2 cellular contexts compared by ENCODE assay signal in the genomic region with DNA sequence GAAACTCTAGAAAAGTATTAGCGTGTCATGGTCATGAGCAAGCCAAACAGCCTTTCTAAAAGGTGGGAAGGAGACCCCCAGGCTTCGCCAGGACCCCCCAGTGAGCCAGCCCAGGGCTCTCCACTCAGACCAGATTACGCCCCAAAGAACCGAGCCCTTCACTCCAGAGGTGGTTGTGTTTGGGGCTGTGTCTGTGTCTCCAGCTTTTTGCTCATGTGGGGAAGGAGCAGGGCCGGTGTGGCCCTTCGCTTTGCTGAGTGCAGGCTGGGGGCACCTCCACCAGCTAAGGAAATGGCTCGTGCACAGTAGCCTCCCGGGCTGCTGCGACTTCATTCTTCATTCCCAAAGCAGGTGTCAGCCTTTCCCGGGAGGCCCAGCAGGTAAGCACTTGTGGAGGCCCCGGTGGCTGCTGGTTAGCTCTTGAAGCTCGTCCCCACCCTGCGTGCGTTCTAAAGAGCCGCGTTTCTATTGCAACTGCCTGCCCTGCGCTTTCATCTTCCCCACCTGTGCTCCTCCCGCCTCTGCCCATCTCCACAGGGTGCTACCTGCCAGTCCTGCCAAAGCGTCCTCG.
TF ChIP-seq lines count a peak whose summit lies in the region.

No MANE protein-coding gene starts in this region.

TF ChIP-seq in SK-N-SH, 30 proteins besides CTCF, POLR2A, EP300 and RAD21 (continued from another document):
- TF ChIP-seq, protein P1, sequence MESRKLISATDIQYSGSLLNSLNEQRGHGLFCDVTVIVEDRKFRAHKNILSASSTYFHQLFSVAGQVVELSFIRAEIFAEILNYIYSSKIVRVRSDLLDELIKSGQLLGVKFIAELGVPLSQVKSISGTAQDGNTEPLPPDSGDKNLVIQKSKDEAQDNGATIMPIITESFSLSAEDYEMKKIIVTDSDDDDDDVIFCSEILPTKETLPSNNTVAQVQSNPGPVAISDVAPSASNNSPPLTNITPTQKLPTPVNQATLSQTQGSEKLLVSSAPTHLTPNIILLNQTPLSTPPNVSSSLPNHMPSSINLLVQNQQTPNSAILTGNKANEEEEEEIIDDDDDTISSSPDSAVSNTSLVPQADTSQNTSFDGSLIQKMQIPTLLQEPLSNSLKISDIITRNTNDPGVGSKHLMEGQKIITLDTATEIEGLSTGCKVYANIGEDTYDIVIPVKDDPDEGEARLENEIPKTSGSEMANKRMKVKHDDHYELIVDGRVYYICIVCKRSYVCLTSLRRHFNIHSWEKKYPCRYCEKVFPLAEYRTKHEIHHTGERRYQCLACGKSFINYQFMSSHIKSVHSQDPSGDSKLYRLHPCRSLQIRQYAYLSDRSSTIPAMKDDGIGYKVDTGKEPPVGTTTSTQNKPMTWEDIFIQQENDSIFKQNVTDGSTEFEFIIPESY (IDR thresholded peaks at IDR 0.05; ENCODE audit: borderline replicate concordance, low read depth), result no peak
- TF ChIP-seq GABPA (IDR thresholded peaks at IDR 0.05; ENCODE audit: low read depth) (no peak), RXRA (IDR thresholded peaks at IDR 0.05; ENCODE audit: borderline replicate concordance, low read depth) (no peak), CHD2 (IDR thresholded peaks at IDR 0.05; ENCODE audit: low read length, partially characterized antibody) (no peak)
- TF ChIP-seq, protein P2, sequence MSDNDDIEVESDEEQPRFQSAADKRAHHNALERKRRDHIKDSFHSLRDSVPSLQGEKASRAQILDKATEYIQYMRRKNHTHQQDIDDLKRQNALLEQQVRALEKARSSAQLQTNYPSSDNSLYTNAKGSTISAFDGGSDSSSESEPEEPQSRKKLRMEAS (IDR thresholded peaks at IDR 0.05; ENCODE audit: low read depth), result no peak
TF ChIP-seq in SK-N-SH: peak in this region for 0.

TF ChIP-seq in SK-N-SH treated with all-trans-retinoic acid at 6 μM for 48 hours, 23 proteins besides CTCF, POLR2A, EP300 and RAD21 (continued from another document):
- TF ChIP-seq, protein P3, sequence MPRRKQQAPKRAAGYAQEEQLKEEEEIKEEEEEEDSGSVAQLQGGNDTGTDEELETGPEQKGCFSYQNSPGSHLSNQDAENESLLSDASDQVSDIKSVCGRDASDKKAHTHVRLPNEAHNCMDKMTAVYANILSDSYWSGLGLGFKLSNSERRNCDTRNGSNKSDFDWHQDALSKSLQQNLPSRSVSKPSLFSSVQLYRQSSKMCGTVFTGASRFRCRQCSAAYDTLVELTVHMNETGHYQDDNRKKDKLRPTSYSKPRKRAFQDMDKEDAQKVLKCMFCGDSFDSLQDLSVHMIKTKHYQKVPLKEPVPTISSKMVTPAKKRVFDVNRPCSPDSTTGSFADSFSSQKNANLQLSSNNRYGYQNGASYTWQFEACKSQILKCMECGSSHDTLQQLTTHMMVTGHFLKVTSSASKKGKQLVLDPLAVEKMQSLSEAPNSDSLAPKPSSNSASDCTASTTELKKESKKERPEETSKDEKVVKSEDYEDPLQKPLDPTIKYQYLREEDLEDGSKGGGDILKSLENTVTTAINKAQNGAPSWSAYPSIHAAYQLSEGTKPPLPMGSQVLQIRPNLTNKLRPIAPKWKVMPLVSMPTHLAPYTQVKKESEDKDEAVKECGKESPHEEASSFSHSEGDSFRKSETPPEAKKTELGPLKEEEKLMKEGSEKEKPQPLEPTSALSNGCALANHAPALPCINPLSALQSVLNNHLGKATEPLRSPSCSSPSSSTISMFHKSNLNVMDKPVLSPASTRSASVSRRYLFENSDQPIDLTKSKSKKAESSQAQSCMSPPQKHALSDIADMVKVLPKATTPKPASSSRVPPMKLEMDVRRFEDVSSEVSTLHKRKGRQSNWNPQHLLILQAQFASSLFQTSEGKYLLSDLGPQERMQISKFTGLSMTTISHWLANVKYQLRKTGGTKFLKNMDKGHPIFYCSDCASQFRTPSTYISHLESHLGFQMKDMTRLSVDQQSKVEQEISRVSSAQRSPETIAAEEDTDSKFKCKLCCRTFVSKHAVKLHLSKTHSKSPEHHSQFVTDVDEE (CRISPR knock-in tag; IDR thresholded peaks at IDR 0.05), result no peak
- TF ChIP-seq ZFP3 (CRISPR knock-in tag; IDR thresholded peaks at IDR 0.05), result no peak
- TF ChIP-seq ZFP30 (CRISPR knock-in tag; IDR thresholded peaks at IDR 0.05), result no peak
- TF ChIP-seq ZC3H10 (CRISPR knock-in tag; IDR thresholded peaks at IDR 0.05), result no peak
- no peak for TF ChIP-seq ZNF565 (CRISPR knock-in tag; conservative IDR thresholded peaks at IDR 0.05; ENCODE audit: low read depth)
- no peak for TF ChIP-seq ARNTL (CRISPR knock-in tag; IDR thresholded peaks at IDR 0.05; ENCODE audit: borderline replicate concordance, low read depth)
- TF ChIP-seq BACH2 (CRISPR knock-in tag; IDR thresholded peaks at IDR 0.05; ENCODE audit: borderline replicate concordance), result no peak
- TF ChIP-seq, protein P4, sequence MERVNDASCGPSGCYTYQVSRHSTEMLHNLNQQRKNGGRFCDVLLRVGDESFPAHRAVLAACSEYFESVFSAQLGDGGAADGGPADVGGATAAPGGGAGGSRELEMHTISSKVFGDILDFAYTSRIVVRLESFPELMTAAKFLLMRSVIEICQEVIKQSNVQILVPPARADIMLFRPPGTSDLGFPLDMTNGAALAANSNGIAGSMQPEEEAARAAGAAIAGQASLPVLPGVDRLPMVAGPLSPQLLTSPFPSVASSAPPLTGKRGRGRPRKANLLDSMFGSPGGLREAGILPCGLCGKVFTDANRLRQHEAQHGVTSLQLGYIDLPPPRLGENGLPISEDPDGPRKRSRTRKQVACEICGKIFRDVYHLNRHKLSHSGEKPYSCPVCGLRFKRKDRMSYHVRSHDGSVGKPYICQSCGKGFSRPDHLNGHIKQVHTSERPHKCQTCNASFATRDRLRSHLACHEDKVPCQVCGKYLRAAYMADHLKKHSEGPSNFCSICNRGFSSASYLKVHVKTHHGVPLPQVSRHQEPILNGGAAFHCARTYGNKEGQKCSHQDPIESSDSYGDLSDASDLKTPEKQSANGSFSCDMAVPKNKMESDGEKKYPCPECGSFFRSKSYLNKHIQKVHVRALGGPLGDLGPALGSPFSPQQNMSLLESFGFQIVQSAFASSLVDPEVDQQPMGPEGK (CRISPR knock-in tag; IDR thresholded peaks at IDR 0.05; ENCODE audit: borderline replicate concordance), result no peak
- TF ChIP-seq RARB (CRISPR knock-in tag; IDR thresholded peaks at IDR 0.05), result no peak
- TF ChIP-seq ZNF8 (CRISPR knock-in tag; IDR thresholded peaks at IDR 0.05), result no peak
- TF ChIP-seq GLIS3 (CRISPR knock-in tag; IDR thresholded peaks at IDR 0.05), result no peak
